In genomic region chr1:55007626-55008025, GRCh38 we compare ENCODE assay signal across 18 cellular contexts. TPM values are rescaled to one million over a fixed set of nuclear protein-coding genes. Genes with fewer than 3 reads are reported as not detected.
A peak's percentile ranks its signal among the peaks of the same experiment; 100 is the strongest.
DNase-seq lines count a peak whose midpoint lies in the region; ATAC-seq and TF ChIP-seq lines count a peak whose summit lies in the region.
"Had no signal": no experiment of that assay in that cellular context is flagged by ENCODE, and none has a peak within 500 bp of the region (broad histone marks: within the 10 kb centered on the region; RNA-seq: fewer than 3 reads in every experiment).

No MANE protein-coding gene starts in this region.

- H3K36me3 Mint-ChIP-seq in activated T-cell treated with anti-CD3 and anti-CD28 coated beads, Interleukin-2, amount 50 U/mL, for 4 hours (ENCODE audit: insufficient read depth): no peaks in the 10 kb centered on the region
- H3K36me3 Mint-ChIP-seq: CD4-positive, alpha-beta memory T cell had no signal

- H3F3A ChIP-seq in PC-9 (ENCODE audit: insufficient read depth, low read depth): no peaks in the 10 kb centered on the region; the same call in 1 of the 2 replicates

- no peak overlapping the region for H2AFZ ChIP-seq in PC-9

- BruUV-seq in PC-9 (replicated peaks; lab: Mats Ljungman, UMichigan): no TSS peak

- H3K4me1 Mint-ChIP-seq in activated T-cell treated with anti-CD3 and anti-CD28 coated beads, Interleukin-2, amount 50 U/mL, for 4 hours (ENCODE audit: low read depth): no peaks in the 10 kb centered on the region
- H3K4me1 Mint-ChIP-seq: CD4-positive, alpha-beta memory T cell; T-helper 17 cell had no signal

- no peaks in the 10 kb centered on the region for H3K9me3 Mint-ChIP-seq in activated T-cell treated with anti-CD3 and anti-CD28 coated beads, Interleukin-2, amount 50 U/mL, for 4 hours
- H3K9me3 Mint-ChIP-seq: CD4-positive, alpha-beta memory T cell had no signal

- no peak overlapping the region for H3K27ac ChIP-seq in PC-9
- no peak overlapping the region for H3K27ac ChIP-seq in right lobe of liver

- H3K4me2 ChIP-seq in PC-9: no peak overlapping the region

- 100% methylated on average over 1 of the region's 3 CpGs for WGBS in right lobe of liver (ENCODE audit: insufficient coverage, low coverage, low lambda C conversion rate, missing lambda C conversion rate)

- no peaks in the 10 kb centered on the region for H3K79me2 ChIP-seq in PC-9 (ENCODE audit: low read depth)

- CTCF ChIA-PET in PC-9 (lab: Charles Lee): interaction anchor here (0.5 to 1.1 kb wide), 4 partner anchors 11 to 63 kb away, joined by 3 to 4 read pairs (median 4); no protein-coding TSS in a partner anchor

- intact Hi-C loops in PC-9 (cut with micrococcal nuclease; ENCODE audit: unreplicated experiment): no loop called here
- intact Hi-C loops in right lobe of liver (cut with DNase I): loop anchor here in 1 of 2 donors (10.0 kb wide), 1 partner anchor 493 kb away; no protein-coding TSS in a partner anchor

- no peaks in the 10 kb centered on the region for H3K9me2 ChIP-seq in PC-9 (ENCODE audit: insufficient read depth)

- no peak overlapping the region for H3K4me3 Mint-ChIP-seq in activated T-cell treated with anti-CD3 and anti-CD28 coated beads, Interleukin-2, amount 50 U/mL, for 4 hours
- H3K4me3 Mint-ChIP-seq: CD4-positive, alpha-beta memory T cell; T-helper 17 cell had no signal

- H3K9me3 ChIP-seq in PC-9 (ENCODE audit: insufficient read depth, low read depth) (no peaks in the 10 kb centered on the region), right lobe of liver (no peaks in the 10 kb centered on the region)

- peaks cover 2% of the 10 kb centered on the region for H3K27me3 Mint-ChIP-seq in activated T-cell treated with anti-CD3 and anti-CD28 coated beads, Interleukin-2, amount 50 U/mL, for 4 hours (ENCODE audit: low read depth)
- H3K27me3 Mint-ChIP-seq: T-helper 17 cell had no signal

- H3K27me3 ChIP-seq in PC-9 (ENCODE audit: insufficient read depth, low read depth) (no peaks in the 10 kb centered on the region), right lobe of liver (no peaks in the 10 kb centered on the region)

- peak; percentile 91 for DNase-seq in EH (ENCODE audit: low read depth)
- DNase-seq in PC-9: peak; percentile 27 to 56
- DNase-seq in choroid plexus epithelial cell (ENCODE audit: low read depth): peak; percentile 60
- DNase-seq in non-pigmented ciliary epithelial cell (ENCODE audit: low read depth): peak; percentile 53
- no peak for DNase-seq in right lobe of liver
- no peak for DNase-seq in T-helper 9 cell
- no peak for DNase-seq in activated naive CD4-positive, alpha-beta T cell treated with Interleukin-2 at 50 U/mL for 16 hours
- DNase-seq in activated T-cell treated with anti-CD3 and anti-CD28 coated beads, Interleukin-2, amount 50 U/mL, for 4 hours: no peak
- DNase-seq: activated CD4-positive, alpha-beta T cell treated with anti-CD3 and anti-CD28 coated beads for 4 hours; amygdala; CD4-positive, alpha-beta memory T cell; GDM1; left colon; NCI-H1694; NCI-H510A treated with DMSO at 0.1 percent for 48 hours; T-helper 17 cell; trophoblast cell had no signal

- peaks cover 9% of the 10 kb centered on the region; the same call in 1 of the 2 replicates for H3K4me1 ChIP-seq in PC-9 (replicated peaks; ENCODE audit: insufficient read depth)
- no peaks in the 10 kb centered on the region for H3K4me1 ChIP-seq in right lobe of liver

- POLR2A ChIA-PET in PC-9 (lab: Charles Lee; ENCODE audit: unreplicated experiment): interaction anchor here (0.5 kb wide), 2 partner anchors 121 to 489 kb away, joined by 4 to 35 read pairs; partner anchors contain the start of gene DHCR24

- H4K20me1 ChIP-seq in PC-9 (ENCODE audit: insufficient read depth): no peaks in the 10 kb centered on the region

- no peak for TF ChIP-seq POLR2A in right lobe of liver (IDR thresholded peaks at IDR 0.05)

- H3K4me3 ChIP-seq in PC-9: no peak overlapping the region
- H3K4me3 ChIP-seq in choroid plexus epithelial cell (ENCODE audit: low read depth, low read length): no peak overlapping the region
- no peak overlapping the region for H3K4me3 ChIP-seq in right lobe of liver

- H3K36me3 ChIP-seq in PC-9 (ENCODE audit: low read depth) (no peaks in the 10 kb centered on the region), right lobe of liver (no peaks in the 10 kb centered on the region)

- TF ChIP-seq CTCF in PC-9 (conservative IDR thresholded peaks at IDR 0.05) (no peak), choroid plexus epithelial cell (conservative IDR thresholded peaks at IDR 0.05; ENCODE audit: low read depth, low read length) (no peak), right lobe of liver (IDR thresholded peaks at IDR 0.05) (no peak)

- no peak for ATAC-seq in right lobe of liver
- no peak for ATAC-seq in activated T-cell treated with anti-CD3 and anti-CD28 coated beads, Interleukin-2, amount 50 U/mL, for 4 hours
- ATAC-seq: left colon, T-helper 17 cell had no signal

RNA-seq across cellular contexts. Expression of gene BSND, which starts 8.9 kb away (rescaled TPM):
- 0.09 TPM in 1 of 2 replicates, not detected in the other for total RNA-seq in PC-9 (2021)
- not detected for total RNA-seq in right lobe of liver
- not detected for total RNA-seq in activated T-cell treated with anti-CD3 and anti-CD28 coated beads, Interleukin-2, amount 50 U/mL, for 4 hours
- total RNA-seq: CD4-positive, alpha-beta memory T cell; left colon; myocyte had no signal

RNA-seq across cellular contexts. Expression of gene TMEM61, which starts 27.2 kb away (rescaled TPM):
- total RNA-seq in PC-9 (2021) (3.8 and 5.0 TPM in 2 replicates), right lobe of liver (under 1 TPM in 2 of 6 experiments, not detected in 4; 0.20 to 0.31 TPM)
- total RNA-seq in activated T-cell treated with anti-CD3 and anti-CD28 coated beads, Interleukin-2, amount 50 U/mL, for 4 hours: under 1 TPM in 1 of 3 donors, not detected in 2; 0.24 TPM
- total RNA-seq: CD4-positive, alpha-beta memory T cell; myocyte; T-helper 17 cell had no signal

RNA-seq across cellular contexts. Expression of gene PCSK9, which starts 31.7 kb away (rescaled TPM):
- 60.7 and 133 TPM in 2 replicates for total RNA-seq in PC-9 (2021)
- 10 to 100 TPM; 16.4 to 41.4 (median 31.3) TPM for total RNA-seq in right lobe of liver
- total RNA-seq in activated T-cell treated with anti-CD3 and anti-CD28 coated beads, Interleukin-2, amount 50 U/mL, for 4 hours: under 1 TPM; 0.05 to 0.10 (median 0.08) TPM
- total RNA-seq: CD4-positive, alpha-beta memory T cell; T-helper 17 cell had no signal

Comparison
In these comparisons a context has a peak if more than half of its experiments do, and no peak if none do; other contexts are left out.
1. DNase-seq: peak in EH (single experiment), PC-9 (2 of 2), choroid plexus epithelial cell (single experiment) and non-pigmented ciliary epithelial cell (single experiment); none in right lobe of liver (0 of 3), T-helper 9 cell (single experiment), activated naive CD4-positive, alpha-beta T cell treated with Interleukin-2 at 50 U/mL for 16 hours (single experiment) and activated T-cell treated with anti-CD3 and anti-CD28 coated beads, Interleukin-2, amount 50 U/mL, for 4 hours (single experiment).
2. RNA of gene PCSK9, which starts 31.7 kb away (total RNA-seq): 60.7 to 133 TPM in PC-9 and 16.4 to 41.4 TPM in right lobe of liver; 0.05 to 0.10 TPM in activated T-cell treated with anti-CD3 and anti-CD28 coated beads, Interleukin-2, amount 50 U/mL, for 4 hours; every median in the first group is over 10 times any median in the second.